2 cellular contexts compared by ENCODE assay signal in genomic region chr21:17523007-17523451, GRCh38.
TF ChIP-seq lines count a peak whose summit lies in the region.

No MANE protein-coding gene starts in this region.

TF ChIP-seq in A549, 52 proteins besides CTCF, POLR2A, EP300 and RAD21 (continued from another document):
- TF ChIP-seq BCL3 (IDR thresholded peaks at IDR 0.05) (no peak), SREBF2 (IDR thresholded peaks at IDR 0.05) (no peak), ZNF302 (CRISPR knock-in tag; IDR thresholded peaks at IDR 0.05) (no peak)

TF ChIP-seq in HepG2, 621 proteins besides CTCF, POLR2A, EP300 and RAD21 (continued from another document and continues in another):
- peak; percentile 65; the same call in 1 of the 2 replicates for TF ChIP-seq CBX5 (CRISPR knock-in tag; IDR thresholded peaks at IDR 0.05; ENCODE audit: borderline replicate concordance)
- no peak for TF ChIP-seq ZKSCAN5 (CRISPR knock-in tag; IDR thresholded peaks at IDR 0.05)
- peak; percentile 98 for TF ChIP-seq ZGPAT (CRISPR knock-in tag; IDR thresholded peaks at IDR 0.05)
- TF ChIP-seq E2F2 (CRISPR knock-in tag; IDR thresholded peaks at IDR 0.05; ENCODE audit: borderline replicate concordance): no peak
- TF ChIP-seq RCOR2 (CRISPR knock-in tag; IDR thresholded peaks at IDR 0.05): peak; percentile 98
- peak; percentile 77; the same call in 1 of the 2 replicates for TF ChIP-seq ZNF232 (CRISPR knock-in tag; IDR thresholded peaks at IDR 0.05; ENCODE audit: borderline replicate concordance)
- peak; percentile 98 for TF ChIP-seq MIER3 (CRISPR knock-in tag; IDR thresholded peaks at IDR 0.05; ENCODE audit: borderline replicate concordance)
- TF ChIP-seq THAP9 (CRISPR knock-in tag; IDR thresholded peaks at IDR 0.05; ENCODE audit: borderline replicate concordance): no peak
- TF ChIP-seq HDAC6 (IDR thresholded peaks at IDR 0.05; ENCODE audit: low read depth, low read length): no peak
- no peak for TF ChIP-seq ZNF879 (CRISPR knock-in tag; IDR thresholded peaks at IDR 0.05)
- no peak for TF ChIP-seq PRDM15 (CRISPR knock-in tag; IDR thresholded peaks at IDR 0.05)
- no peak for TF ChIP-seq PCBP1 (IDR thresholded peaks at IDR 0.05; ENCODE audit: borderline replicate concordance, low read depth, low read length)
- TF ChIP-seq ZNF720 (CRISPR knock-in tag; IDR thresholded peaks at IDR 0.05): no peak
- TF ChIP-seq RFXANK (CRISPR knock-in tag; IDR thresholded peaks at IDR 0.05): no peak; the same call in 1 of the 2 replicates
- TF ChIP-seq TFE3 (CRISPR knock-in tag; IDR thresholded peaks at IDR 0.05): peak; percentile 80
- TF ChIP-seq ZNF329 (CRISPR knock-in tag; IDR thresholded peaks at IDR 0.05; ENCODE audit: low read depth): no peak
- TF ChIP-seq ZFYVE20 (CRISPR knock-in tag; IDR thresholded peaks at IDR 0.05; ENCODE audit: borderline replicate concordance, low read depth): no peak
- TF ChIP-seq RELA (CRISPR knock-in tag; IDR thresholded peaks at IDR 0.05): peak; percentile 68; the same call in 1 of the 2 replicates
- no peak for TF ChIP-seq ZNF512 (CRISPR knock-in tag; IDR thresholded peaks at IDR 0.05)
- no peak for TF ChIP-seq ZMAT5 (CRISPR knock-in tag; IDR thresholded peaks at IDR 0.05; ENCODE audit: borderline replicate concordance, low read depth)
- no peak for TF ChIP-seq ZNF512B (CRISPR knock-in tag; IDR thresholded peaks at IDR 0.05; ENCODE audit: borderline replicate concordance)
- TF ChIP-seq HMGA1 (CRISPR knock-in tag; conservative IDR thresholded peaks at IDR 0.05): no peak
- peak; percentile 94 for TF ChIP-seq MED13 (CRISPR knock-in tag; IDR thresholded peaks at IDR 0.05)
- TF ChIP-seq PHF5A (CRISPR knock-in tag; IDR thresholded peaks at IDR 0.05; ENCODE audit: low read depth, unreplicated experiment): no peak
- TF ChIP-seq ATF7-NPFF (CRISPR knock-in tag; IDR thresholded peaks at IDR 0.05; ENCODE audit: low read depth): no peak
- no peak for TF ChIP-seq RFX3 (CRISPR knock-in tag; IDR thresholded peaks at IDR 0.05)
- TF ChIP-seq FOXO1 (CRISPR knock-in tag; IDR thresholded peaks at IDR 0.05): peak; percentile 99
- TF ChIP-seq MYPOP (CRISPR knock-in tag; IDR thresholded peaks at IDR 0.05): no peak; the same call in 1 of the 2 replicates
- no peak for TF ChIP-seq ZNF343 (CRISPR knock-in tag; IDR thresholded peaks at IDR 0.05)
- TF ChIP-seq ZNF510 (CRISPR knock-in tag; IDR thresholded peaks at IDR 0.05; ENCODE audit: low read depth): peak; percentile 98
- peak; percentile 74; the same call in 1 of the 2 replicates for TF ChIP-seq ZNF746 (CRISPR knock-in tag; IDR thresholded peaks at IDR 0.05)
- peak; percentile 77; the same call in 1 of the 2 replicates for TF ChIP-seq ZNF691 (CRISPR knock-in tag; IDR thresholded peaks at IDR 0.05; ENCODE audit: borderline replicate concordance, low read depth)
- TF ChIP-seq ZNF337 (CRISPR knock-in tag; IDR thresholded peaks at IDR 0.05; ENCODE audit: borderline replicate concordance, low read depth): peak; percentile 70; the same call in 1 of the 2 replicates
- no peak for TF ChIP-seq ZSCAN12 (CRISPR knock-in tag; IDR thresholded peaks at IDR 0.05)
- TF ChIP-seq ZFAT (CRISPR knock-in tag; conservative IDR thresholded peaks at IDR 0.05): no peak
- no peak for TF ChIP-seq PRDM4 (CRISPR knock-in tag; IDR thresholded peaks at IDR 0.05; ENCODE audit: borderline replicate concordance)
- TF ChIP-seq MYC (CRISPR knock-in tag; IDR thresholded peaks at IDR 0.05; ENCODE audit: borderline replicate concordance): peak; percentile 60
- TF ChIP-seq ZNF326 (CRISPR knock-in tag; IDR thresholded peaks at IDR 0.05; ENCODE audit: borderline replicate concordance): no peak
- TF ChIP-seq ZMYM2 (CRISPR knock-in tag; IDR thresholded peaks at IDR 0.05): peak; percentile 96
